ENCODE assay signal across 9 cellular contexts in genomic region chr10:69145864-69146263, GRCh38. TPM values are rescaled to one million over a fixed set of nuclear protein-coding genes. Genes with fewer than 3 reads are reported as not detected.
"Had no signal": no experiment of that assay in that cellular context is flagged by ENCODE, and none has a peak within 500 bp of the region (broad histone marks: within the 10 kb centered on the region; RNA-seq: fewer than 3 reads in every experiment).

No MANE protein-coding gene starts in this region.

- H3K4me3 ChIP-seq: GM23248 had no signal

- H3K27ac Mint-ChIP-seq: H9 had no signal

- H3K9ac ChIP-seq: GM23248, KMS-11 had no signal

- H3K4me3 Mint-ChIP-seq: H9 had no signal

- H3K4me2 ChIP-seq: KMS-11 had no signal

- FAIRE-seq: HTR-8/SVneo had no signal

- DNase-seq: GM23248, GOT3, H9, HCEC 1CT, IMR-90, KBM-7 had no signal

- H3K27ac ChIP-seq: GM23248, KMS-11 had no signal

- H3K4me1 Mint-ChIP-seq: H9 had no signal

- H3K9me3 Mint-ChIP-seq: H9 had no signal

- H2AFZ ChIP-seq: GM23248 had no signal

RNA-seq across cellular contexts. Expression of gene SRGN, which starts 58.0 kb away (rescaled TPM):
- total RNA-seq: H9, HT-29 had no signal
